In genomic region chr15:81302605-81303204, GRCh38 we compare ENCODE assay signal across 9 cellular contexts. TPM values are rescaled to one million over a fixed set of nuclear protein-coding genes. Genes with fewer than 3 reads are reported as not detected.
DNase-seq lines count a peak whose midpoint lies in the region; ATAC-seq and TF ChIP-seq lines count a peak whose summit lies in the region.
"Had no signal": no experiment of that assay in that cellular context is flagged by ENCODE, and none has a peak within 500 bp of the region (broad histone marks: within the 10 kb centered on the region; RNA-seq: fewer than 3 reads in every experiment).

No MANE protein-coding gene starts in this region.

- no peak overlapping the region for H2BK120ac ChIP-seq in trophoblast cell (ENCODE audit: insufficient read depth, low read length, poor library complexity)

- H3K4me3 ChIP-seq in esophagus (ENCODE audit: low read depth in 1 of 2, low read length in 2 of 2) (no peak overlapping the region), subcutaneous abdominal adipose tissue (ENCODE audit: low read depth in 1 of 5, low read length in 5 of 5) (peak overlapping the region in 1 of 5 donors; percentile 17), trophoblast cell (ENCODE audit: low read depth, low read length) (no peak overlapping the region)

- H3K36me3 ChIP-seq in esophagus (ENCODE audit: control insufficient read depth in 2 of 2, insufficient read depth in 2 of 2, low read length in 1 of 2) (peaks cover 0 to 10% of the 10 kb centered on the region in 2 donors), subcutaneous abdominal adipose tissue (ENCODE audit: control insufficient read depth in 5 of 5, insufficient read depth in 5 of 5, low read length in 5 of 5) (peaks cover 17 to 99% (median 88%) of the 10 kb centered on the region in 5 donors), trophoblast cell (ENCODE audit: control insufficient read depth in 1 of 2, insufficient read depth in 2 of 2, low read length in 2 of 2) (no peaks in the 10 kb centered on the region)

- H2AK5ac ChIP-seq in trophoblast cell (ENCODE audit: low read length) = no peak overlapping the region

- H3K4me2 ChIP-seq in trophoblast cell (ENCODE audit: low read length) = no peak overlapping the region

- no peak for TF ChIP-seq CTCF in omental fat pad (IDR thresholded peaks at IDR 0.05)

- H3K79me1 ChIP-seq in trophoblast cell (ENCODE audit: low read length) = no peaks in the 10 kb centered on the region

- H3K9me3 ChIP-seq in esophagus (ENCODE audit: control insufficient read depth in 2 of 2, insufficient read depth in 1 of 2, low read depth in 1 of 2, low read length in 1 of 2) = no peaks in the 10 kb centered on the region
- no peaks in the 10 kb centered on the region for H3K9me3 ChIP-seq in subcutaneous abdominal adipose tissue (ENCODE audit: control insufficient read depth in 5 of 5, low read length in 5 of 5)
- no peaks in the 10 kb centered on the region for H3K9me3 ChIP-seq in trophoblast cell (ENCODE audit: insufficient read depth, low read depth, low read length)

- DNase-seq in activated gamma-delta T cell treated with Interleukin-2 at 50 U/mL for 16 hours (peak; percentile 16), activated gamma-delta T cell (lab: John Stamatoyannopoulos, UW) (no peak), NOMO-1 (lab: John Stamatoyannopoulos, UW; ENCODE audit: unreplicated experiment in 2 of 2) (peak; percentile 55 to 66), trophoblast cell (no peak), omental fat pad (ENCODE audit: low spot score) (no peak)
- DNase-seq in stimulated activated naive CD4-positive, alpha-beta T cell treated with Interleukin-2 at 50 U/mL for 16 hours (lab: John Stamatoyannopoulos, UW) = no peak
- DNase-seq: NCI-H1436 had no signal

- H3K23ac ChIP-seq in trophoblast cell (ENCODE audit: low read length) = no peak overlapping the region

- no peak for ATAC-seq in omental fat pad (ENCODE audit: low FRiP score)

- no peak overlapping the region for H3K18ac ChIP-seq in trophoblast cell (ENCODE audit: low read length)

- no peaks in the 10 kb centered on the region for H3K27me3 ChIP-seq in esophagus (ENCODE audit: control insufficient read depth in 1 of 2, insufficient read depth in 2 of 2, low read length in 2 of 2)
- H3K27me3 ChIP-seq in subcutaneous abdominal adipose tissue (ENCODE audit: control insufficient read depth in 5 of 5, insufficient read depth in 4 of 5, low read length in 5 of 5) = no peaks in the 10 kb centered on the region
- no peaks in the 10 kb centered on the region for H3K27me3 ChIP-seq in trophoblast cell (ENCODE audit: insufficient read depth, low read length)

- no peak overlapping the region for H2AFZ ChIP-seq in trophoblast cell (ENCODE audit: insufficient read depth, low read length, poor library complexity)

- peak overlapping the region; percentile 5 to 12 for H3K27ac ChIP-seq in esophagus (ENCODE audit: low read depth in 2 of 2, low read length in 1 of 2)
- H3K27ac ChIP-seq in subcutaneous abdominal adipose tissue (ENCODE audit: low read depth, low read length) = peak overlapping the region; percentile 33
- no peak overlapping the region for H3K27ac ChIP-seq in trophoblast cell (ENCODE audit: low read depth, low read length)

- no peak overlapping the region for H3K4ac ChIP-seq in trophoblast cell (ENCODE audit: low read depth, low read length)

- WGBS in esophagus, 2 donors = 71 to 84% methylated on average over 7 of the region's 7 CpGs
- no CpG with 5 or more reads among the region's 7 CpGs for WGBS in trophoblast cell (ENCODE audit: extremely low coverage, insufficient coverage, insufficient read length)

- no peak overlapping the region for H3K14ac ChIP-seq in trophoblast cell (ENCODE audit: low read length)

- no peak overlapping the region for H4K91ac ChIP-seq in trophoblast cell (ENCODE audit: low read depth, low read length)

- H2BK5ac ChIP-seq in trophoblast cell (ENCODE audit: low read depth, low read length, poor library complexity) = no peak overlapping the region

- peaks cover 0 to 10% of the 10 kb centered on the region in 2 donors for H3K4me1 ChIP-seq in esophagus (ENCODE audit: control insufficient read depth in 2 of 2, insufficient read depth in 2 of 2, low read length in 1 of 2)
- H3K4me1 ChIP-seq in subcutaneous abdominal adipose tissue (ENCODE audit: control insufficient read depth in 5 of 5, insufficient read depth in 5 of 5, low read length in 5 of 5) = peaks cover 5 to 69% (median 44%) of the 10 kb centered on the region in 5 donors
- H3K4me1 ChIP-seq in trophoblast cell (ENCODE audit: control insufficient read depth in 1 of 2, insufficient read depth in 2 of 2, low read length in 2 of 2) = peaks cover 5 to 8% of the 10 kb centered on the region in 2 experiments

- no peak overlapping the region for H2BK12ac ChIP-seq in trophoblast cell (ENCODE audit: low read length)

- no peak overlapping the region for H4K8ac ChIP-seq in trophoblast cell (ENCODE audit: low read depth, low read length)

- H3K9ac ChIP-seq in subcutaneous abdominal adipose tissue (ENCODE audit: low read length in 5 of 5) (no peak overlapping the region), trophoblast cell (ENCODE audit: low read length) (no peak overlapping the region)

- no peak overlapping the region for H4K12ac ChIP-seq in trophoblast cell (ENCODE audit: low read depth, low read length)

- H3K79me2 ChIP-seq in trophoblast cell (ENCODE audit: control insufficient read depth, insufficient read depth, low read length, poor library complexity) = no peaks in the 10 kb centered on the region

RNA-seq across cellular contexts. Expression of gene STARD5, which starts 21.2 kb away (rescaled TPM):
- 10 to 100 TPM; 12.2 to 17.2 TPM for polyA plus RNA-seq in esophagus
- polyA plus RNA-seq in trophoblast cell (2013) = 2.6 and 2.7 TPM in 2 replicates
- total RNA-seq in omental fat pad = 1 to 10 TPM; 2.7 to 8.0 (median 5.0) TPM

Comparison
In these comparisons a context has a peak if more than half of its experiments do, and no peak if none do; other contexts are left out.
1. DNase-seq: peak in activated gamma-delta T cell treated with Interleukin-2 at 50 U/mL for 16 hours (single experiment) and NOMO-1 (2 of 2); none in activated gamma-delta T cell (single experiment), stimulated activated naive CD4-positive, alpha-beta T cell treated with Interleukin-2 at 50 U/mL for 16 hours (single experiment), trophoblast cell (0 of 2) and omental fat pad (single experiment).